ENCODE assay signal across 1 cellular context in genomic region chr1:222529916-222530315, GRCh38.
TF ChIP-seq lines count a peak whose summit lies in the region.

No MANE protein-coding gene starts in this region.

TF ChIP-seq in HepG2, 621 proteins besides CTCF, POLR2A, EP300 and RAD21:
- TF ChIP-seq PLRG1 (conservative IDR thresholded peaks at IDR 0.05) (no peak), TIGD3 (CRISPR knock-in tag; IDR thresholded peaks at IDR 0.05; ENCODE audit: borderline replicate concordance) (no peak), ZNF337 (CRISPR knock-in tag; IDR thresholded peaks at IDR 0.05; ENCODE audit: borderline replicate concordance, low read depth) (no peak), ZBTB10 (CRISPR knock-in tag; IDR thresholded peaks at IDR 0.05; ENCODE audit: borderline replicate concordance) (no peak), POLR2AphosphoS2 (IDR thresholded peaks at IDR 0.05; ENCODE audit: low read depth, low read length) (no peak), ZSCAN22 (CRISPR knock-in tag; IDR thresholded peaks at IDR 0.05) (no peak), PCBP2 (optimal IDR thresholded peaks at IDR 0.05; ENCODE audit: low read depth, low read length, poor library complexity, severe bottlenecking) (no peak), KDM5A (IDR thresholded peaks at IDR 0.05; ENCODE audit: borderline replicate concordance, low read length) (no peak), ZNF367 (CRISPR knock-in tag; IDR thresholded peaks at IDR 0.05; ENCODE audit: borderline replicate concordance) (no peak), ZBTB7A (CRISPR knock-in tag; IDR thresholded peaks at IDR 0.05) (no peak), SKI (IDR thresholded peaks at IDR 0.05; ENCODE audit: partially characterized antibody) (no peak), RBFOX2 (IDR thresholded peaks at IDR 0.05; ENCODE audit: low read depth, low read length) (no peak), ZNF235 (CRISPR knock-in tag; IDR thresholded peaks at IDR 0.05; ENCODE audit: borderline replicate concordance) (no peak)
TF ChIP-seq in HepG2: peak in this region for 0.
